21 cellular contexts compared by ENCODE assay signal in the genomic region with DNA sequence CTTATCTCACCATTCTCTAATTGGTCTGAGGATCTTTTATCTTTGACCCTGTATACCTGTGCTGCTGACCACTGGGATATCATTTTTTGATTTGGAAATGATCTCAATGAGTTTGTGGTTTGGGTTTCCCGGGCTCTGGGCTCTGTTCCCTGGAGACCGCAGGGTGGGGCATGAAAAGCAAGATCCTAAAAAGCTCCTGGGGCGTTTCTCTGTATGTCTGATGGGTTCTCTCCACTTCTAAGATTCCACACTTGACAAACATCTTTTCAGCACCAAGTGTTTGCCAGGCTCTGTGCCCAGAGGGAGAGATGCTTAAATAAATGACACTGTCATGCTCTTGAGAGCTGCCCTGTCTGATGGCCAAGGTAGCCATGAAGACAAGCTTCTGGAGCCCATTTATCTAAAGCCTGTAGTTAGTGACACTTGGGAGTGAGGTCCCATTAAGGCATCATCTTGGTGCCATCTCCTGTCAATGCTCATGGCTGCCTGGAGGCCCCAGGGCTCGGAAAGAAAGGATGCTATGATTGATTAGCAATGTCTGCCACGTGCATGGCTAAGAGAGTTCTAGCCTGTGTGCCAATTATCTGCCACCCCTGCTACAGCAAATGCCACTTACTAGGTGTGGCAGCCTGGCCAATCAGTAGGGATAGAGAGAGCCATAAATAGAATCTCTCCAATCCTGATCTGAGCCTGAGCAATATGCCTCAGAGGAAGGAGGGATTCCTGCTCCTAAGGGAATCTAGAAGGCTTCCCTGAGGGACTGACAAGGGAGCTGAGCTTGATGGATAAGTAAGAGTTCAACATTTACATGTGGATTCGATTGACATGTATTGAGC.
"Had no signal": no experiment of that assay in that cellular context is flagged by ENCODE, and none has a peak within 500 bp of the region (broad histone marks: within the 10 kb centered on the region; RNA-seq: fewer than 3 reads in every experiment).

No MANE protein-coding gene starts in this region.

- H3K4me3 ChIP-seq: colonic mucosa, heart right ventricle, mucosa of descending colon, prostate gland, thyroid gland had no signal

- ATAC-seq: activated CD8-positive, alpha-beta T cell treated with anti-CD3 and anti-CD28 coated beads, Interleukin-2, amount 10 ng/mL, durations not matched to agents 7 days and 5 days; activated naive CD8-positive, alpha-beta T cell treated with anti-CD3 and anti-CD28 coated beads, Interleukin-2, amount 50 U/mL, for 24 hours; mucosa of descending colon; T-cell had no signal

- FAIRE-seq: TTC549 had no signal

- H3K9me3 ChIP-seq: colonic mucosa, heart right ventricle, mucosa of descending colon, prostate gland, thyroid gland had no signal

- H3K9me3 Mint-ChIP-seq: activated naive CD8-positive, alpha-beta T cell treated with anti-CD3 and anti-CD28 coated beads, Interleukin-2, amount 50 U/mL, for 24 hours; activated T-helper 1 cell treated with anti-CD3 and anti-CD28 coated beads, Interleukin-12 subunit alpha, Interleukin-12 subunit beta, Interleukin-2, Interleukin-4 antibody, amounts not matched to agents 30 ng/mL and 10 ng/mL and 1 ng/mL, durations not matched to agents 14 hours and 24 hours and 36 hours; central memory CD8-positive, alpha-beta T cell; stimulated activated naive CD8-positive, alpha-beta T cell treated with anti-CD3 and anti-CD28 coated beads, Interleukin-15, Interleukin-2, amounts not matched to agents 100 ng/mL and 50 ng/mL, for 24 hours; T-cell had no signal

- DNase-seq: activated CD4-positive, alpha-beta T cell treated with anti-CD3 and anti-CD28 coated beads, Interleukin-2, amount 50 U/mL, for 1 hour; activated CD4-positive, CD25-positive, alpha-beta regulatory T cell treated with anti-CD3 and anti-CD28 coated beads, Interleukin-2, amount 50 U/mL, for 72 hours; activated CD8-positive, alpha-beta T cell treated with anti-CD3 and anti-CD28 coated beads, Interleukin-2, amount 10 ng/mL, durations not matched to agents 7 days and 5 days; activated gamma-delta T cell; activated naive CD4-positive, alpha-beta T cell treated with anti-CD3 and anti-CD28 coated beads, Interleukin-2, amount 50 U/mL, for 16 hours; activated naive CD8-positive, alpha-beta T cell treated with anti-CD3 and anti-CD28 coated beads, Interleukin-2, amount 50 U/mL, for 24 hours; brain microvascular endothelial cell; colonic mucosa; islet precursor cell; mesenchymal stem cell; mucosa of descending colon; stimulated activated CD4-positive, alpha-beta T cell treated with anti-CD3 and anti-CD28 coated beads, Interleukin-12 subunit alpha, Interleukin-12 subunit beta, amount 100 ng/mL, for 4 hours; T-cell; thyroid gland had no signal

- H3K4me3 Mint-ChIP-seq: activated CD8-positive, alpha-beta T cell treated with anti-CD3 and anti-CD28 coated beads, Interleukin-2, amount 10 ng/mL, durations not matched to agents 7 days and 5 days; activated naive CD8-positive, alpha-beta T cell treated with anti-CD3 and anti-CD28 coated beads, Interleukin-2, amount 50 U/mL, for 24 hours; activated T-helper 1 cell treated with anti-CD3 and anti-CD28 coated beads, Interleukin-12 subunit alpha, Interleukin-12 subunit beta, Interleukin-2, Interleukin-4 antibody, amounts not matched to agents 30 ng/mL and 10 ng/mL and 1 ng/mL, durations not matched to agents 14 hours and 24 hours and 36 hours; central memory CD8-positive, alpha-beta T cell; stimulated activated naive CD8-positive, alpha-beta T cell treated with anti-CD3 and anti-CD28 coated beads, Interleukin-15, Interleukin-2, amounts not matched to agents 100 ng/mL and 50 ng/mL, for 24 hours; T-cell had no signal

- H3K36me3 ChIP-seq: brain microvascular endothelial cell, colonic mucosa, heart right ventricle, prostate gland, thyroid gland, WERI-Rb-1 had no signal

- H3K27ac Mint-ChIP-seq: activated CD8-positive, alpha-beta T cell treated with anti-CD3 and anti-CD28 coated beads, Interleukin-2, amount 10 ng/mL, durations not matched to agents 7 days and 5 days; activated naive CD8-positive, alpha-beta T cell treated with anti-CD3 and anti-CD28 coated beads, Interleukin-2, amount 50 U/mL, for 24 hours; activated T-helper 1 cell treated with anti-CD3 and anti-CD28 coated beads, Interleukin-12 subunit alpha, Interleukin-12 subunit beta, Interleukin-2, Interleukin-4 antibody, amounts not matched to agents 30 ng/mL and 10 ng/mL and 1 ng/mL, durations not matched to agents 14 hours and 24 hours and 36 hours; stimulated activated naive CD8-positive, alpha-beta T cell treated with anti-CD3 and anti-CD28 coated beads, Interleukin-15, Interleukin-2, amounts not matched to agents 100 ng/mL and 50 ng/mL, for 24 hours; T-cell had no signal

- H3K4me1 Mint-ChIP-seq: activated naive CD8-positive, alpha-beta T cell treated with anti-CD3 and anti-CD28 coated beads, Interleukin-2, amount 50 U/mL, for 24 hours; central memory CD8-positive, alpha-beta T cell; T-cell had no signal

- H3K4me1 ChIP-seq: colonic mucosa, prostate gland, thyroid gland had no signal

- H3K27me3 ChIP-seq: brain microvascular endothelial cell, colonic mucosa, thyroid gland had no signal

- H3K27ac ChIP-seq: brain microvascular endothelial cell, colonic mucosa, heart right ventricle, prostate gland, thyroid gland, WERI-Rb-1 had no signal

- H3K36me3 Mint-ChIP-seq: T-cell had no signal
